ENCODE assay signal across 11 cellular contexts in the genomic region with DNA sequence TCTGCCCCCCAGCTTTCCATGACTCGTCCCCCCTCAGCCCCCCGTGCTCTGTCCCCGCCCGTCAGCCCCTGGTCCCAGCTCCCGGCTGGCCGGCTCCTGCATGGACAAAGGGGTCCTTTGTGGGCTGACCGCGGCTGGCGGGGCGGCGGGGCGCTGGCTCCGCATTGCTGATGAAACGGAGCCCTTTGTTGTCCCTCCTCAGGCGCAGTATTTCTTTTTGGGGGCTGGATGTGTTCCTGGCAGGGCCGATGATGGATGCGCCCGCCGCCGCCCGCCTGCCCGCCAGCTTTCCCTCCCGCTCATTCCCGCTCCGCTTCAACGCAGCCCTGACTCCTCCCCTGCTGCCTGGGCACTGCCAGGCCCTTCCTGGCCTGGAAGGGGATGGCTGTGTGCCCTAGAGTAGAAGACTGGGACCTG. TPM values are rescaled to one million over a fixed set of nuclear protein-coding genes. Genes with fewer than 3 reads are reported as not detected.
DNase-seq lines count a peak whose midpoint lies in the region; ATAC-seq lines count a peak whose summit lies in the region.
"Had no signal": no experiment of that assay in that cellular context is flagged by ENCODE, and none has a peak within 500 bp of the region (broad histone marks: within the 10 kb centered on the region; RNA-seq: fewer than 3 reads in every experiment).

No MANE protein-coding gene starts in this region.

- DNase-seq in NCI-H1694 (lab: John Stamatoyannopoulos, UW) (peak; percentile 50), caudate nucleus (lab: John Stamatoyannopoulos, UW) (peak in 59 of 61 donors; percentile 55 to 95 (median 88)), left lobe of liver (ENCODE audit: low spot score) (no peak), NCI-H2081 treated with DMSO at 0.1 percent for 48 hours (lab: John Stamatoyannopoulos, UW) (no peak), NCI-H226 (no peak)
- no peak for DNase-seq in stimulated activated effector memory CD8-positive, alpha-beta T cell treated with anti-CD3 and anti-CD28 coated beads, Interleukin-12 subunit alpha, Interleukin-12 subunit beta, amount 100 ng/mL, for 72 hours (ENCODE audit: low spot score in 2 of 2)
- DNase-seq: activated CD4-positive, alpha-beta memory T cell treated with anti-CD3 and anti-CD28 coated beads, Interleukin-2, amount 10 ng/mL, durations not matched to agents 7 days and 5 days; effector CD8-positive, alpha-beta T cell; PC-9 had no signal

- peak overlapping the region; percentile 92 for H3K27ac Mint-ChIP-seq in stimulated activated effector memory CD8-positive, alpha-beta T cell treated with anti-CD3 and anti-CD28 coated beads, Interleukin-12 subunit alpha, Interleukin-12 subunit beta, amount 100 ng/mL, for 72 hours
- H3K27ac Mint-ChIP-seq: activated CD4-positive, alpha-beta memory T cell treated with anti-CD3 and anti-CD28 coated beads, Interleukin-2, amount 10 ng/mL, durations not matched to agents 7 days and 5 days had no signal

- peaks cover 16% of the 10 kb centered on the region for H3K4me1 Mint-ChIP-seq in stimulated activated effector memory CD8-positive, alpha-beta T cell treated with anti-CD3 and anti-CD28 coated beads, Interleukin-12 subunit alpha, Interleukin-12 subunit beta, amount 100 ng/mL, for 72 hours
- H3K4me1 Mint-ChIP-seq: activated CD4-positive, alpha-beta memory T cell treated with anti-CD3 and anti-CD28 coated beads, Interleukin-2, amount 10 ng/mL, durations not matched to agents 7 days and 5 days had no signal

- peak overlapping the region; percentile 98 for H3K27ac ChIP-seq in caudate nucleus (ENCODE audit: low read depth, low read length)
- H3K27ac ChIP-seq: PC-9 had no signal

- ATAC-seq in left lobe of liver (peak; percentile 57), GM19351 (IDR thresholded peaks at IDR 0.05; ENCODE audit: unreplicated experiment) (no peak), GM18498 (IDR thresholded peaks at IDR 0.05; ENCODE audit: unreplicated experiment) (no peak)
- no peak for ATAC-seq in stimulated activated effector memory CD8-positive, alpha-beta T cell treated with anti-CD3 and anti-CD28 coated beads, Interleukin-12 subunit alpha, Interleukin-12 subunit beta, amount 100 ng/mL, for 72 hours

- no peak overlapping the region for H3K4me3 Mint-ChIP-seq in stimulated activated effector memory CD8-positive, alpha-beta T cell treated with anti-CD3 and anti-CD28 coated beads, Interleukin-12 subunit alpha, Interleukin-12 subunit beta, amount 100 ng/mL, for 72 hours
- H3K4me3 Mint-ChIP-seq: activated CD4-positive, alpha-beta memory T cell treated with anti-CD3 and anti-CD28 coated beads, Interleukin-2, amount 10 ng/mL, durations not matched to agents 7 days and 5 days had no signal

- peaks cover 11% of the 10 kb centered on the region for H3K36me3 Mint-ChIP-seq in stimulated activated effector memory CD8-positive, alpha-beta T cell treated with anti-CD3 and anti-CD28 coated beads, Interleukin-12 subunit alpha, Interleukin-12 subunit beta, amount 100 ng/mL, for 72 hours

- no peaks in the 10 kb centered on the region for H3K9me3 Mint-ChIP-seq in stimulated activated effector memory CD8-positive, alpha-beta T cell treated with anti-CD3 and anti-CD28 coated beads, Interleukin-12 subunit alpha, Interleukin-12 subunit beta, amount 100 ng/mL, for 72 hours
- H3K9me3 Mint-ChIP-seq: activated CD4-positive, alpha-beta memory T cell treated with anti-CD3 and anti-CD28 coated beads, Interleukin-2, amount 10 ng/mL, durations not matched to agents 7 days and 5 days had no signal

RNA-seq across cellular contexts. Expression of a gene that starts 28.8 kb away (rescaled TPM):
- total RNA-seq in left lobe of liver = 64.0 TPM

Comparison
In these comparisons a context has a peak if more than half of its experiments do, and no peak if none do; other contexts are left out.
1. DNase-seq: peak in NCI-H1694 (single experiment) and caudate nucleus (59 of 61); none in left lobe of liver (single experiment), stimulated activated effector memory CD8-positive, alpha-beta T cell treated with anti-CD3 and anti-CD28 coated beads, Interleukin-12 subunit alpha, Interleukin-12 subunit beta, amount 100 ng/mL, for 72 hours (0 of 2), NCI-H2081 treated with DMSO at 0.1 percent for 48 hours (single experiment) and NCI-H226 (single experiment).